In genomic region chr6:13526718-13527668, GRCh38 we compare ENCODE assay signal across 1 cellular context.
TF ChIP-seq lines count a peak whose summit lies in the region.

No MANE protein-coding gene starts in this region.

TF ChIP-seq in IMR-90, 13 proteins besides CTCF, POLR2A, EP300 and RAD21 (continued from another document):
- TF ChIP-seq MAZ (IDR thresholded peaks at IDR 0.05; ENCODE audit: borderline replicate concordance, low read depth, low read length) = no peak
- no peak for TF ChIP-seq FOS (IDR thresholded peaks at IDR 0.05; ENCODE audit: low read depth, low read length)
- TF ChIP-seq BHLHE40 (IDR thresholded peaks at IDR 0.05; ENCODE audit: low read depth, low read length) = no peak
